1 cellular context compared by ENCODE assay signal in the genomic region with DNA sequence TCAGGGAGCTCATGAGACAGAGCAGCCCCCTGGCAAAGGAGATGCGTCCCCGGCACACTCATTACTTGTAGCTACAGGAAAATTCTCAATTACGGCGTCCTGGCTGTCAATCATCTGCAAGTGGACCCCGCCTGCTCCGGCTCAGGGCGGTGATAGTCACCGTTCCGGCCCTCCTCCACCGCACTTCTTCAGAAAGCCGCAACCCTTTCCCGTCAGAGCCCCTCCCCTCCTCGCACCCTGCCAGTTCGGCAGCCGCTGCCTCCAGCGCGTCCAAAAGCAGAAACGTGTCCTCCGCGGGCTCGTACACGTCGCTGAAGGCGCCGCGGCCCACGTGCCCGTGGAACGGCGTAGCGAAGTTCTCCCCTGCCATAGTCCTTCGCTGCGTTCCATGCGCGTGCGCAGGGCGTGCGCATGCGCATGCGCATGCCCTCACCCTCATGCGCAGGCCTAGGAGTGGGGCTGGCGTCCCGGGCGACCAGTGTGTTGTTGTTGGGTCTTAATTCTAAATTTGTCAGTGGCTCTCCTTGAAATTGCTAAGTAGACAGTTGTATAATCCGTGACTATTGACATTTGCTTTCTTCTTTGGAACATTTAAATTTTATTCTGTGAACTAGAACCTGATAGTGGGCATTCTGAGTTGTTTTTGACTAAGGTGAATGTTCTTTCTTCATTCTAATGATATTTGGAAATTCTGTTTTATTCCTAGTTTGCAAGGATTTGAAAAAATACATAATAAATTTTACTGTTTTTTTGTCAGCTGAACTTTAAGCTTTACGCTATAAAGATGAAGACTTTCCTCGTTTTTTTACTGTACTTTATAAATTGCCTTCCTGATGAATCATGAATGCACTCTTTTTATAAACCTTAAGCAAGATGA.
A peak's percentile ranks its signal among the peaks of the same experiment; 100 is the strongest.
TF ChIP-seq lines count a peak whose summit lies in the region.

No MANE protein-coding gene starts in this region.

TF ChIP-seq in K562, 482 proteins besides CTCF, POLR2A, EP300 and RAD21 (continued from another document and continues in another):
- TF ChIP-seq FOXA1 (IDR thresholded peaks at IDR 0.05; ENCODE audit: borderline replicate concordance) (no peak), FOXP1 (CRISPR knock-in tag; IDR thresholded peaks at IDR 0.05) (peak; percentile 99), NFATC3 (IDR thresholded peaks at IDR 0.05) (no peak), CC2D1A (IDR thresholded peaks at IDR 0.05) (no peak), NBN (IDR thresholded peaks at IDR 0.05; ENCODE audit: low read depth) (peak; percentile 80), ZHX1 (conservative IDR thresholded peaks at IDR 0.05; ENCODE audit: low read length) (0 out of 2 replicates have a peak, but pooled peaks have one; percentile 59), KLF10 (CRISPR knock-in tag; IDR thresholded peaks at IDR 0.05) (no peak), ZKSCAN1 (IDR thresholded peaks at IDR 0.05; ENCODE audit: low read depth, low read length) (peak; percentile 81), HOXB6 (CRISPR knock-in tag; IDR thresholded peaks at IDR 0.05; ENCODE audit: borderline replicate concordance) (no peak; the same call in 1 of the 2 replicates), TCF7L2 (IDR thresholded peaks at IDR 0.05; ENCODE audit: low read depth, low read length) (no peak), SIX5 (IDR thresholded peaks at IDR 0.05; ENCODE audit: borderline replicate concordance in 1 of 2, insufficient read depth in 1 of 2, low read depth in 1 of 2, low read length in 2 of 2) (no peak), KLF13 (tag; IDR thresholded peaks at IDR 0.05; ENCODE audit: borderline replicate concordance, low read depth) (peak; percentile 84; the same call in 1 of the 2 replicates), NCOA4 (IDR thresholded peaks at IDR 0.05; ENCODE audit: partially characterized antibody) (no peak), ZNF395 (CRISPR knock-in tag; IDR thresholded peaks at IDR 0.05) (peak; percentile 90), GTF3C2 (IDR thresholded peaks at IDR 0.05; ENCODE audit: borderline replicate concordance, extremely low read depth, insufficient read length) (no peak), ARID4B (CRISPR knock-in tag; IDR thresholded peaks at IDR 0.05) (peak; percentile 77; the same call in 1 of the 2 replicates), BCL6 (CRISPR knock-in tag; IDR thresholded peaks at IDR 0.05) (no peak), SMC3 (conservative IDR thresholded peaks at IDR 0.05; ENCODE audit: insufficient read depth, low read depth, low read length) (no peak), ADNP (tag; IDR thresholded peaks at IDR 0.05) (no peak), XRCC4 (IDR thresholded peaks at IDR 0.05; ENCODE audit: extremely low read depth, insufficient read depth, insufficient read length) (no peak), DACH1 (IDR thresholded peaks at IDR 0.05; ENCODE audit: partially characterized antibody) (no peak), JUNB (CRISPR knock-in tag; conservative IDR thresholded peaks at IDR 0.05) (no peak), PURB (CRISPR knock-in tag; IDR thresholded peaks at IDR 0.05; ENCODE audit: low read depth) (no peak), PATZ1 (CRISPR knock-in tag; IDR thresholded peaks at IDR 0.05; ENCODE audit: borderline replicate concordance) (0 out of 2 replicates have a peak, but pooled peaks have one; percentile 47), TRIM24 (IDR thresholded peaks at IDR 0.05) (no peak; a peak in 1 of 4 replicates), IRF2 (CRISPR knock-in tag; IDR thresholded peaks at IDR 0.05) (no peak), LARP7 (IDR thresholded peaks at IDR 0.05) (no peak), PCBP2 (IDR thresholded peaks at IDR 0.05; ENCODE audit: low read depth, low read length, poor library complexity, severe bottlenecking) (no peak), STAT5B (CRISPR knock-in tag; IDR thresholded peaks at IDR 0.05) (no peak), ZFP91 (CRISPR knock-in tag; IDR thresholded peaks at IDR 0.05) (peak; percentile 84), DMBX1 (CRISPR knock-in tag; IDR thresholded peaks at IDR 0.05; ENCODE audit: borderline replicate concordance) (peak; percentile 90; the same call in 1 of the 2 replicates), ZNF431 (CRISPR knock-in tag; IDR thresholded peaks at IDR 0.05) (peak; percentile 90), KAT7 (CRISPR knock-in tag; IDR thresholded peaks at IDR 0.05; ENCODE audit: borderline replicate concordance) (peak; percentile 88; the same call in 1 of the 2 replicates), ZNF764 (CRISPR knock-in tag; IDR thresholded peaks at IDR 0.05; ENCODE audit: low read depth) (0 out of 2 replicates have a peak, but pooled peaks have one; percentile 20)
- TF ChIP-seq, protein P1, sequence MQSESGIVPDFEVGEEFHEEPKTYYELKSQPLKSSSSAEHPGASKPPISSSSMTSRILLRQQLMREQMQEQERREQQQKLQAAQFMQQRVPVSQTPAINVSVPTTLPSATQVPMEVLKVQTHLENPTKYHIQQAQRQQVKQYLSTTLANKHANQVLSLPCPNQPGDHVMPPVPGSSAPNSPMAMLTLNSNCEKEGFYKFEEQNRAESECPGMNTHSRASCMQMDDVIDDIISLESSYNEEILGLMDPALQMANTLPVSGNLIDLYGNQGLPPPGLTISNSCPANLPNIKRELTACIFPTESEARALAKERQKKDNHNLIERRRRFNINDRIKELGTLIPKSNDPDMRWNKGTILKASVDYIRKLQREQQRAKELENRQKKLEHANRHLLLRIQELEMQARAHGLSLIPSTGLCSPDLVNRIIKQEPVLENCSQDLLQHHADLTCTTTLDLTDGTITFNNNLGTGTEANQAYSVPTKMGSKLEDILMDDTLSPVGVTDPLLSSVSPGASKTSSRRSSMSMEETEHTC (IDR thresholded peaks at IDR 0.05) = no peak
- TF ChIP-seq, protein P2, sequence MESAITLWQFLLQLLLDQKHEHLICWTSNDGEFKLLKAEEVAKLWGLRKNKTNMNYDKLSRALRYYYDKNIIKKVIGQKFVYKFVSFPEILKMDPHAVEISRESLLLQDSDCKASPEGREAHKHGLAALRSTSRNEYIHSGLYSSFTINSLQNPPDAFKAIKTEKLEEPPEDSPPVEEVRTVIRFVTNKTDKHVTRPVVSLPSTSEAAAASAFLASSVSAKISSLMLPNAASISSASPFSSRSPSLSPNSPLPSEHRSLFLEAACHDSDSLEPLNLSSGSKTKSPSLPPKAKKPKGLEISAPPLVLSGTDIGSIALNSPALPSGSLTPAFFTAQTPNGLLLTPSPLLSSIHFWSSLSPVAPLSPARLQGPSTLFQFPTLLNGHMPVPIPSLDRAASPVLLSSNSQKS (CRISPR knock-in tag; IDR thresholded peaks at IDR 0.05) = no peak
- TF ChIP-seq, protein P3, sequence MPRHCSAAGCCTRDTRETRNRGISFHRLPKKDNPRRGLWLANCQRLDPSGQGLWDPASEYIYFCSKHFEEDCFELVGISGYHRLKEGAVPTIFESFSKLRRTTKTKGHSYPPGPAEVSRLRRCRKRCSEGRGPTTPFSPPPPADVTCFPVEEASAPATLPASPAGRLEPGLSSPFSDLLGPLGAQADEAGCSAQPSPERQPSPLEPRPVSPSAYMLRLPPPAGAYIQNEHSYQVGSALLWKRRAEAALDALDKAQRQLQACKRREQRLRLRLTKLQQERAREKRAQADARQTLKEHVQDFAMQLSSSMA (CRISPR knock-in tag; IDR thresholded peaks at IDR 0.05) = no peak
